In the genomic region with DNA sequence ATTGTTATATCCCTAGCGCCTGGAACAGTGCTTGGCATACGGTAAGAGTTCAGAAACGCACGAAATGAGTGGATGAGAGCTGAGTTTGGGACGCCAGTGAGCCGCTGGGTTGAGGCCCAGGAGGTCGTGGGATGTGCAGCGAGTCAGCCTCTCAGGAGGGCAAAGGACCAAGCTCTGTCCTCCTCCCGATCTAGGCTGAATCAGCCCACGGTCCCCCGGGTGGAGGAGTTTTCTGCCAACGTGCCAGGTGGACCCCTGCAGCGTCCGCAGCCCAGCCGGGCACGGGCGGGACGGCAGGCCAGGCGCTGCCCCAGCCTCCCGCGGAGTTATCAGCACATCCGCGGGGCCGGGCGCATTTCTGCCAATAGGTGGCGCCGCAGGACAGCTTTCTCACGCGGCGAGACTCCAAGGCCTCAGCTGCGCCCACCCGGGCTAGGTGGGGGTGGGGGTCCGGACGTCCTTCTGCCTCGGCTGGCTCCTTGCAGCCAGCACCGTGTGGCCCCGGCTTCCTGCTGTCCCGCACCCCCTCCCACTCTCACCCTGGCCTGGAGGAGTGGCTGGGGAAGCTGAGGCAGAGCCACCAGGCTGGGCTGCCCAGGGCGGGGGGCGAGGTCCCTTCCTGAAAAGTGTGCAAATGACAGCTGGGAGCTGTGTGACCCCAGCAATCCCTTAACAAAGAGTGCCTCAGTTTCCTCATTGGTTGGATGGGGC, we compare ENCODE assay signal across 8 cellular contexts. TPM values are rescaled to one million over a fixed set of nuclear protein-coding genes. Genes with fewer than 3 reads are reported as not detected.
DNase-seq lines count a peak whose midpoint lies in the region; ATAC-seq, FAIRE-seq and TF ChIP-seq lines count a peak whose summit lies in the region.

No MANE protein-coding gene starts in this region.

- peak overlapping the region; percentile 95 for H3K4me2 ChIP-seq in HepG2 (ENCODE audit: low read depth, low read length)

- peak; percentile 8 for ATAC-seq in activated CD4-positive, alpha-beta T cell treated with anti-CD3 and anti-CD28 coated beads for 36 hours
- ATAC-seq in HepG2: peak; percentile 65

- peaks cover 20% of the 10 kb centered on the region for H3K36me3 Mint-ChIP-seq in activated CD4-positive, alpha-beta T cell treated with anti-CD3 and anti-CD28 coated beads for 36 hours (ENCODE audit: low read depth)

- no peak for TF ChIP-seq POLR2A in HepG2 (IDR thresholded peaks at IDR 0.05; ENCODE audit: insufficient read depth in 1 of 2, low read depth in 2 of 2, low read length in 2 of 2)

- H3K79me2 ChIP-seq in HepG2 (ENCODE audit: insufficient read depth, low read length): peaks cover 18% of the 10 kb centered on the region

- H3K27ac Mint-ChIP-seq in activated CD4-positive, alpha-beta T cell treated with anti-CD3 and anti-CD28 coated beads for 36 hours: peak overlapping the region; percentile 78

- H3K9me3 Mint-ChIP-seq in activated CD4-positive, alpha-beta T cell treated with anti-CD3 and anti-CD28 coated beads for 36 hours (ENCODE audit: low read depth): no peaks in the 10 kb centered on the region

- peak; percentile 38 for DNase-seq in NCI-H2107 (lab: John Stamatoyannopoulos, UW)
- DNase-seq in NCI-H2107 treated with DMSO at 0.1 percent for 48 hours (lab: John Stamatoyannopoulos, UW; ENCODE audit: unreplicated experiment): no peak
- DNase-seq in NCI-H1930 (lab: John Stamatoyannopoulos, UW): peak; percentile 59 to 74
- peak; percentile 91 for DNase-seq in activated CD4-positive, alpha-beta T cell treated with anti-CD3 and anti-CD28 coated beads for 36 hours
- DNase-seq in choroid plexus epithelial cell (ENCODE audit: low read depth): peak; percentile 69
- DNase-seq in HepG2 (ENCODE audit: low spot score): peak; percentile 54
- peak; percentile 64 to 82 (median 67) for DNase-seq in stimulated activated CD4-positive, alpha-beta T cell treated with anti-CD3 and anti-CD28 coated beads, TNF-alpha, amount 100 ng/mL, for 4 hours (ENCODE audit: low read depth in 3 of 3)
- no peak for DNase-seq in middle frontal gyrus (ENCODE audit: extremely low spot score, low spot score)

- H4K20me1 ChIP-seq in HepG2 (ENCODE audit: insufficient read depth, low read length): peaks cover 1% of the 10 kb centered on the region; the same call in 1 of the 2 replicates

- 3% methylated on average over 13 of the region's 40 CpGs for WGBS in HepG2 (ENCODE audit: low lambda C conversion rate)

- peak; percentile 81 for TF ChIP-seq CTCF in choroid plexus epithelial cell (conservative IDR thresholded peaks at IDR 0.05; ENCODE audit: low read depth, low read length)
- peak; percentile 99 for TF ChIP-seq CTCF in HepG2 (CRISPR knock-in tag; IDR thresholded peaks at IDR 0.05)

- peak overlapping the region; percentile 56 for H3K27ac ChIP-seq in HepG2 (ENCODE audit: extremely low read length, insufficient read depth, low read length)

- FAIRE-seq in HepG2 (lab: Jason Lieb, UNC): no peak

- intact Hi-C loops in activated CD4-positive, alpha-beta T cell treated with anti-CD3 and anti-CD28 coated beads for 36 hours (cut with DNase I, micrococcal nuclease): loop anchor here (1.0 to 10.0 kb wide), 8 partner anchors 370 to 813 kb away; partner anchors contain the start of genes ADSL (in 1 of the 2) and GRAP2 (in 1 of the 2)
- intact Hi-C loops in HepG2 (cut with micrococcal nuclease; ENCODE audit: unreplicated experiment): loop anchor here (2.0 kb wide), 1 partner anchor 502 kb away; no protein-coding TSS in a partner anchor

- H3K4me1 Mint-ChIP-seq in activated CD4-positive, alpha-beta T cell treated with anti-CD3 and anti-CD28 coated beads for 36 hours: peaks cover 29% of the 10 kb centered on the region

- H3K27me3 ChIP-seq in HepG2 (ENCODE audit: control insufficient read depth in 1 of 2, insufficient read depth in 2 of 2, low read length in 2 of 2): peaks cover 0 to 14% of the 10 kb centered on the region in 2 experiments; a peak in 3 of 5 replicates

- POLR2A ChIA-PET in activated CD4-positive, alpha-beta T cell treated with anti-CD3 and anti-CD28 coated beads for 36 hours (lab: Charles Lee): interaction anchor here (0.6 to 1.0 kb wide), 4 partner anchors 215 to 502 kb away, joined by 3 to 4 read pairs (median 3); partner anchors contain the start of gene RPL3
- POLR2A ChIA-PET in HepG2 (lab: Yijun Ruan, JAX): interaction anchor here (1.0 to 4.1 kb wide), 10 partner anchors 12 to 509 kb away, joined by 3 to 15 read pairs (median 8); partner anchors contain the start of genes ATF4, MIEF1 and RPL3

- peaks cover 2 to 5% of the 10 kb centered on the region in 2 experiments; a peak in 3 of 5 replicates for H3K36me3 ChIP-seq in HepG2 (replicated peaks in 1 of 2; ENCODE audit: control insufficient read depth in 1 of 2, insufficient read depth in 2 of 2, low read length in 2 of 2)

- BruUV-seq in HepG2 (replicated peaks; lab: Mats Ljungman, UMichigan): no TSS peak

- TF ChIP-seq EP300 in HepG2 (IDR thresholded peaks at IDR 0.05; ENCODE audit: low read depth in 2 of 2, low read length in 2 of 2): no peak
- TF ChIP-seq EP300 in HepG2 (CRISPR knock-in tag; IDR thresholded peaks at IDR 0.05; ENCODE audit: borderline replicate concordance): no peak

- CTCF ChIA-PET in activated CD4-positive, alpha-beta T cell treated with anti-CD3 and anti-CD28 coated beads for 36 hours (lab: Charles Lee): interaction anchor here (0.5 to 2.8 kb wide), 37 partner anchors 14 to 1955 kb away, joined by 3 to 43 read pairs (median 3); partner anchors contain the start of genes LGALS2 and MIEF1
- CTCF ChIA-PET in HepG2 (lab: Yijun Ruan, JAX; ENCODE audit: low intra/inter-chr PET ratio, low total read pairs): interaction anchor here (0.6 to 4.0 kb wide), 6 partner anchors 39 to 814 kb away, joined by 3 to 21 read pairs (median 6); no protein-coding TSS in a partner anchor

- H3K4me3 Mint-ChIP-seq in activated CD4-positive, alpha-beta T cell treated with anti-CD3 and anti-CD28 coated beads for 36 hours: no peak overlapping the region

- H3K4me3 ChIP-seq in choroid plexus epithelial cell (ENCODE audit: low read depth, low read length) (peak overlapping the region; percentile 34), HepG2 (replicated peaks in 1 of 3; ENCODE audit: insufficient read depth in 1 of 3, low read depth in 2 of 3, low read length in 3 of 3) (peak overlapping the region; percentile 55 to 77 (median 59))

- TF ChIP-seq RAD21 in HepG2 (CRISPR knock-in tag; IDR thresholded peaks at IDR 0.05): peak; percentile 95

- no peaks in the 10 kb centered on the region for H3K9me3 ChIP-seq in HepG2 (ENCODE audit: low read length)

- peaks cover 45% of the 10 kb centered on the region for H3K4me1 ChIP-seq in HepG2 (ENCODE audit: insufficient read depth, low read length)

- in situ Hi-C loops in HepG2 (cut with HindIII; ENCODE audit: extremely low pct_ligation_motif_present, low pct_unique_long_range_greater_than_20kb): loop anchor here (5.0 kb wide), 2 partner anchors 273 to 493 kb away; no protein-coding TSS in a partner anchor

- H2AFZ ChIP-seq in HepG2 (ENCODE audit: low read length): peak overlapping the region; percentile 92

- peak overlapping the region; percentile 57 for H3K9ac ChIP-seq in HepG2 (ENCODE audit: insufficient read depth, low read depth, low read length)

- no peaks in the 10 kb centered on the region for H3K27me3 Mint-ChIP-seq in activated CD4-positive, alpha-beta T cell treated with anti-CD3 and anti-CD28 coated beads for 36 hours

RNA-seq across cellular contexts. Expression of gene RPS19BP1, which starts 2.2 kb away (rescaled TPM):
- total RNA-seq in activated CD4-positive, alpha-beta T cell treated with anti-CD3 and anti-CD28 coated beads for 36 hours: 10 to 100 TPM; 42.8 to 68.8 TPM
- total RNA-seq in HepG2 (2016; rRNA removed; fragmentation: Illumina TruSeq; extraction: Trizol): 81.3 and 88.2 TPM in 2 replicates
- 128 and 142 TPM in 2 replicates for total RNA-seq in HepG2 (2016; cell fraction: cytosol; rRNA removed; fragmentation: Illumina TruSeq; extraction: Trizol; ENCODE audit: low read depth)
- total RNA-seq in HepG2 (2016; cell fraction: insoluble cytoplasmic fraction; rRNA removed; fragmentation: Illumina TruSeq; extraction: Trizol): 77.0 and 92.6 TPM in 2 replicates
- total RNA-seq in HepG2 (2016; cell fraction: membrane; rRNA removed; fragmentation: Illumina TruSeq; extraction: Trizol): 138 and 159 TPM in 2 replicates
- total RNA-seq in HepG2 (2016; cell fraction: nucleus; rRNA removed; fragmentation: Illumina TruSeq; extraction: Trizol): 32.9 and 36.8 TPM in 2 replicates
- 44.3 and 47.8 TPM in 2 replicates for polyA plus RNA-seq in HepG2 (2011; rRNA removed)
- polyA plus RNA-seq in HepG2 (2011; cell fraction: cytosol; rRNA removed): 48.9 and 72.7 TPM in 2 replicates
- polyA plus RNA-seq in HepG2 (2011; cell fraction: nucleus; rRNA removed): 39.6 and 43.4 TPM in 2 replicates
- polyA plus RNA-seq in HepG2 (2012): 22.5 and 32.4 TPM in 2 replicates
- 155 and 179 TPM in 2 replicates for polyA plus RNA-seq in HepG2 (2016; cell fraction: cytosol; fragmentation: Illumina TruSeq; extraction: Trizol; ENCODE audit: low read depth)
- polyA plus RNA-seq in HepG2 (2016; cell fraction: insoluble cytoplasmic fraction; fragmentation: Illumina TruSeq; extraction: Trizol; ENCODE audit: low read depth): 84.3 and 101 TPM in 2 replicates
- 130 and 146 TPM in 2 replicates for polyA plus RNA-seq in HepG2 (2016; cell fraction: membrane; fragmentation: Illumina TruSeq; extraction: Trizol; ENCODE audit: low read depth)
- 72.3 and 78.7 TPM in 2 replicates for polyA plus RNA-seq in HepG2 (2016; cell fraction: nucleus; fragmentation: Illumina TruSeq; extraction: Trizol; ENCODE audit: insufficient read depth, low read depth)
- polyA minus RNA-seq in HepG2 (2011; rRNA and poly(A)+ RNA removed; ENCODE audit: low replicate concordance): 8.8 and 14.5 TPM in 2 replicates
- polyA minus RNA-seq in HepG2 (2011; cell fraction: cytosol; rRNA and poly(A)+ RNA removed): 7.8 and 8.0 TPM in 2 replicates
- 12.2 and 13.9 TPM in 2 replicates for polyA minus RNA-seq in HepG2 (2011; cell fraction: nucleus; rRNA and poly(A)+ RNA removed)

RNA-seq across cellular contexts. Expression of gene ATF4, which starts 14.4 kb away (rescaled TPM):
- 100 to 1,000 TPM; 580 to 680 TPM for total RNA-seq in activated CD4-positive, alpha-beta T cell treated with anti-CD3 and anti-CD28 coated beads for 36 hours
- 442 and 486 TPM in 2 replicates for total RNA-seq in HepG2 (2016; rRNA removed; fragmentation: Illumina TruSeq; extraction: Trizol)
- total RNA-seq in HepG2 (2016; cell fraction: cytosol; rRNA removed; fragmentation: Illumina TruSeq; extraction: Trizol; ENCODE audit: low read depth): 489 and 519 TPM in 2 replicates
- 409 and 471 TPM in 2 replicates for total RNA-seq in HepG2 (2016; cell fraction: insoluble cytoplasmic fraction; rRNA removed; fragmentation: Illumina TruSeq; extraction: Trizol)
- total RNA-seq in HepG2 (2016; cell fraction: membrane; rRNA removed; fragmentation: Illumina TruSeq; extraction: Trizol): 1,028 and 1,060 TPM in 2 replicates
- 286 and 328 TPM in 2 replicates for total RNA-seq in HepG2 (2016; cell fraction: nucleus; rRNA removed; fragmentation: Illumina TruSeq; extraction: Trizol)
- 1,157 and 1,297 TPM in 2 replicates for polyA plus RNA-seq in HepG2 (2011; rRNA removed)
- 1,218 and 1,254 TPM in 2 replicates for polyA plus RNA-seq in HepG2 (2011; cell fraction: cytosol; rRNA removed)
- 1,279 and 1,395 TPM in 2 replicates for polyA plus RNA-seq in HepG2 (2011; cell fraction: nucleus; rRNA removed)
- 465 and 610 TPM in 2 replicates for polyA plus RNA-seq in HepG2 (2012)
- polyA plus RNA-seq in HepG2 (2016; cell fraction: cytosol; fragmentation: Illumina TruSeq; extraction: Trizol; ENCODE audit: low read depth): 745 and 811 TPM in 2 replicates
- polyA plus RNA-seq in HepG2 (2016; cell fraction: insoluble cytoplasmic fraction; fragmentation: Illumina TruSeq; extraction: Trizol; ENCODE audit: low read depth): 563 and 623 TPM in 2 replicates
- polyA plus RNA-seq in HepG2 (2016; cell fraction: membrane; fragmentation: Illumina TruSeq; extraction: Trizol; ENCODE audit: low read depth): 1,265 and 1,282 TPM in 2 replicates
- polyA plus RNA-seq in HepG2 (2016; cell fraction: nucleus; fragmentation: Illumina TruSeq; extraction: Trizol; ENCODE audit: insufficient read depth, low read depth): 710 and 725 TPM in 2 replicates
- polyA minus RNA-seq in HepG2 (2011; rRNA and poly(A)+ RNA removed; ENCODE audit: low replicate concordance): 242 and 314 TPM in 2 replicates
- 175 and 193 TPM in 2 replicates for polyA minus RNA-seq in HepG2 (2011; cell fraction: cytosol; rRNA and poly(A)+ RNA removed)
- 213 and 242 TPM in 2 replicates for polyA minus RNA-seq in HepG2 (2011; cell fraction: nucleus; rRNA and poly(A)+ RNA removed)

RNA-seq across cellular contexts. Expression of gene MIEF1, which starts 32.7 kb away (rescaled TPM):
- 10 to 100 TPM; 43.2 to 44.9 TPM for total RNA-seq in activated CD4-positive, alpha-beta T cell treated with anti-CD3 and anti-CD28 coated beads for 36 hours
- 34.8 and 41.4 TPM in 2 replicates for total RNA-seq in HepG2 (2016; rRNA removed; fragmentation: Illumina TruSeq; extraction: Trizol)
- 5.5 and 6.5 TPM in 2 replicates for total RNA-seq in HepG2 (2016; cell fraction: cytosol; rRNA removed; fragmentation: Illumina TruSeq; extraction: Trizol; ENCODE audit: low read depth)
- 33.7 and 36.8 TPM in 2 replicates for total RNA-seq in HepG2 (2016; cell fraction: insoluble cytoplasmic fraction; rRNA removed; fragmentation: Illumina TruSeq; extraction: Trizol)
- 22.9 and 23.9 TPM in 2 replicates for total RNA-seq in HepG2 (2016; cell fraction: membrane; rRNA removed; fragmentation: Illumina TruSeq; extraction: Trizol)
- 26.2 and 27.8 TPM in 2 replicates for total RNA-seq in HepG2 (2016; cell fraction: nucleus; rRNA removed; fragmentation: Illumina TruSeq; extraction: Trizol)
- polyA plus RNA-seq in HepG2 (2011; rRNA removed): 21.7 and 22.3 TPM in 2 replicates
- polyA plus RNA-seq in HepG2 (2011; cell fraction: cytosol; rRNA removed): 19.7 and 20.6 TPM in 2 replicates
- polyA plus RNA-seq in HepG2 (2011; cell fraction: nucleus; rRNA removed): 24.5 and 25.2 TPM in 2 replicates
- 28.6 and 29.6 TPM in 2 replicates for polyA plus RNA-seq in HepG2 (2012)
- 2.6 and 3.1 TPM in 2 replicates for polyA plus RNA-seq in HepG2 (2016; cell fraction: cytosol; fragmentation: Illumina TruSeq; extraction: Trizol; ENCODE audit: low read depth)
- 31.2 and 35.5 TPM in 2 replicates for polyA plus RNA-seq in HepG2 (2016; cell fraction: insoluble cytoplasmic fraction; fragmentation: Illumina TruSeq; extraction: Trizol; ENCODE audit: low read depth)
- 11.4 and 11.8 TPM in 2 replicates for polyA plus RNA-seq in HepG2 (2016; cell fraction: membrane; fragmentation: Illumina TruSeq; extraction: Trizol; ENCODE audit: low read depth)
- 32.6 and 32.8 TPM in 2 replicates for polyA plus RNA-seq in HepG2 (2016; cell fraction: nucleus; fragmentation: Illumina TruSeq; extraction: Trizol; ENCODE audit: insufficient read depth, low read depth)
- 36.4 and 63.8 TPM in 2 replicates for polyA minus RNA-seq in HepG2 (2011; rRNA and poly(A)+ RNA removed; ENCODE audit: low replicate concordance)
- polyA minus RNA-seq in HepG2 (2011; cell fraction: cytosol; rRNA and poly(A)+ RNA removed): 19.3 and 21.8 TPM in 2 replicates
- 27.2 and 33.9 TPM in 2 replicates for polyA minus RNA-seq in HepG2 (2011; cell fraction: nucleus; rRNA and poly(A)+ RNA removed)

RNA-seq across cellular contexts. Expression of gene CACNA1I, which starts 35.8 kb away (rescaled TPM):
- under 1 TPM; 0.37 to 0.39 TPM for total RNA-seq in activated CD4-positive, alpha-beta T cell treated with anti-CD3 and anti-CD28 coated beads for 36 hours
- total RNA-seq in HepG2 (2016; rRNA removed; fragmentation: Illumina TruSeq; extraction: Trizol): not detected in 2 replicates
- total RNA-seq in HepG2 (2016; cell fraction: cytosol; rRNA removed; fragmentation: Illumina TruSeq; extraction: Trizol; ENCODE audit: low read depth): not detected in 2 replicates
- total RNA-seq in HepG2 (2016; cell fraction: insoluble cytoplasmic fraction; rRNA removed; fragmentation: Illumina TruSeq; extraction: Trizol): not detected in 2 replicates
- not detected in 2 replicates for total RNA-seq in HepG2 (2016; cell fraction: membrane; rRNA removed; fragmentation: Illumina TruSeq; extraction: Trizol)
- not detected in 2 replicates for total RNA-seq in HepG2 (2016; cell fraction: nucleus; rRNA removed; fragmentation: Illumina TruSeq; extraction: Trizol)
- polyA plus RNA-seq in HepG2 (2011; rRNA removed): not detected in 2 replicates
- not detected in 2 replicates for polyA plus RNA-seq in HepG2 (2011; cell fraction: cytosol; rRNA removed)
- 0.02 TPM in 2 replicates for polyA plus RNA-seq in HepG2 (2011; cell fraction: nucleus; rRNA removed)
- polyA plus RNA-seq in HepG2 (2012): 0.03 TPM in 1 of 2 replicates, not detected in the other
- not detected in 2 replicates for polyA plus RNA-seq in HepG2 (2016; cell fraction: cytosol; fragmentation: Illumina TruSeq; extraction: Trizol; ENCODE audit: low read depth)
- not detected in 2 replicates for polyA plus RNA-seq in HepG2 (2016; cell fraction: insoluble cytoplasmic fraction; fragmentation: Illumina TruSeq; extraction: Trizol; ENCODE audit: low read depth)
- polyA plus RNA-seq in HepG2 (2016; cell fraction: membrane; fragmentation: Illumina TruSeq; extraction: Trizol; ENCODE audit: low read depth): not detected in 2 replicates
- not detected in 2 replicates for polyA plus RNA-seq in HepG2 (2016; cell fraction: nucleus; fragmentation: Illumina TruSeq; extraction: Trizol; ENCODE audit: insufficient read depth, low read depth)
- 0.04 and 0.05 TPM in 2 replicates for polyA minus RNA-seq in HepG2 (2011; rRNA and poly(A)+ RNA removed; ENCODE audit: low replicate concordance)
- not detected in 2 replicates for polyA minus RNA-seq in HepG2 (2011; cell fraction: cytosol; rRNA and poly(A)+ RNA removed)
- polyA minus RNA-seq in HepG2 (2011; cell fraction: nucleus; rRNA and poly(A)+ RNA removed): not detected in 2 replicates

Comparison
In these comparisons a context has a peak if more than half of its experiments do, and no peak if none do; other contexts are left out.
1. DNase-seq: peak in NCI-H2107 (single experiment), NCI-H1930 (2 of 2), activated CD4-positive, alpha-beta T cell treated with anti-CD3 and anti-CD28 coated beads for 36 hours (single experiment), choroid plexus epithelial cell (single experiment), HepG2 (single experiment) and stimulated activated CD4-positive, alpha-beta T cell treated with anti-CD3 and anti-CD28 coated beads, TNF-alpha, amount 100 ng/mL, for 4 hours (3 of 3); none in NCI-H2107 treated with DMSO at 0.1 percent for 48 hours (single experiment) and middle frontal gyrus (single experiment).